In genomic region chr14:89900822-89901221, GRCh38 we compare ENCODE assay signal across 2 cellular contexts.
TF ChIP-seq lines count a peak whose summit lies in the region.

No MANE protein-coding gene starts in this region.

TF ChIP-seq in SK-N-SH, 30 proteins besides CTCF, POLR2A, EP300 and RAD21 (continued from another document):
- TF ChIP-seq USF1 (IDR thresholded peaks at IDR 0.05; ENCODE audit: borderline replicate concordance, low read depth) (no peak), NFIC (IDR thresholded peaks at IDR 0.05; ENCODE audit: borderline replicate concordance) (no peak), TEAD4 (IDR thresholded peaks at IDR 0.05; ENCODE audit: borderline replicate concordance, insufficient read depth) (no peak), CHD2 (IDR thresholded peaks at IDR 0.05; ENCODE audit: low read length, partially characterized antibody) (no peak), FOSL2 (IDR thresholded peaks at IDR 0.05; ENCODE audit: borderline replicate concordance, low read depth) (no peak)
TF ChIP-seq in SK-N-SH: peak in this region for 0.

TF ChIP-seq in SK-N-SH treated with all-trans-retinoic acid at 6 μM for 48 hours, 23 proteins besides CTCF, POLR2A, EP300 and RAD21 (continued from another document):
- TF ChIP-seq, protein P1, sequence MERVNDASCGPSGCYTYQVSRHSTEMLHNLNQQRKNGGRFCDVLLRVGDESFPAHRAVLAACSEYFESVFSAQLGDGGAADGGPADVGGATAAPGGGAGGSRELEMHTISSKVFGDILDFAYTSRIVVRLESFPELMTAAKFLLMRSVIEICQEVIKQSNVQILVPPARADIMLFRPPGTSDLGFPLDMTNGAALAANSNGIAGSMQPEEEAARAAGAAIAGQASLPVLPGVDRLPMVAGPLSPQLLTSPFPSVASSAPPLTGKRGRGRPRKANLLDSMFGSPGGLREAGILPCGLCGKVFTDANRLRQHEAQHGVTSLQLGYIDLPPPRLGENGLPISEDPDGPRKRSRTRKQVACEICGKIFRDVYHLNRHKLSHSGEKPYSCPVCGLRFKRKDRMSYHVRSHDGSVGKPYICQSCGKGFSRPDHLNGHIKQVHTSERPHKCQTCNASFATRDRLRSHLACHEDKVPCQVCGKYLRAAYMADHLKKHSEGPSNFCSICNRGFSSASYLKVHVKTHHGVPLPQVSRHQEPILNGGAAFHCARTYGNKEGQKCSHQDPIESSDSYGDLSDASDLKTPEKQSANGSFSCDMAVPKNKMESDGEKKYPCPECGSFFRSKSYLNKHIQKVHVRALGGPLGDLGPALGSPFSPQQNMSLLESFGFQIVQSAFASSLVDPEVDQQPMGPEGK (CRISPR knock-in tag; IDR thresholded peaks at IDR 0.05; ENCODE audit: borderline replicate concordance), result no peak
- TF ChIP-seq TOX (CRISPR knock-in tag; IDR thresholded peaks at IDR 0.05; ENCODE audit: borderline replicate concordance), result no peak
